ENCODE assay signal across 11 cellular contexts in genomic region chr1:10380594-10381275, GRCh38. TPM values are rescaled to one million over a fixed set of nuclear protein-coding genes. Genes with fewer than 3 reads are reported as not detected.
A peak's percentile ranks its signal among the peaks of the same experiment; 100 is the strongest.
DNase-seq lines count a peak whose midpoint lies in the region; ATAC-seq and TF ChIP-seq lines count a peak whose summit lies in the region.
"Had no signal": no experiment of that assay in that cellular context is flagged by ENCODE, and none has a peak within 500 bp of the region (broad histone marks: within the 10 kb centered on the region; RNA-seq: fewer than 3 reads in every experiment).

No MANE protein-coding gene starts in this region.

- no peak for TF ChIP-seq CTCF in left ventricle myocardium inferior (IDR thresholded peaks at IDR 0.05; ENCODE audit: borderline replicate concordance)
- TF ChIP-seq CTCF in GM23338 (conservative IDR thresholded peaks at IDR 0.05; ENCODE audit: low read depth in 2 of 2) = no peak
- TF ChIP-seq CTCF in GM10266 (IDR thresholded peaks at IDR 0.05; ENCODE audit: control insufficient read depth, insufficient read depth, low read depth, missing control alignments) = no peak

- peaks cover 8% of the 10 kb centered on the region for H3K27me3 Mint-ChIP-seq in GM23338 (ENCODE audit: insufficient read depth, low read depth, poor library complexity)

- H3K9me3 Mint-ChIP-seq in GM23338 = no peaks in the 10 kb centered on the region

- H4K20me1 ChIP-seq in GM23338 (replicated peaks; ENCODE audit: insufficient read depth) = no peaks in the 10 kb centered on the region; the same call in none of the 2 replicates
- H4K20me1 ChIP-seq: BLaER1 treated with 17β-estradiol and CSF1 and Interleukin-3, amounts not matched to agents 10 nM and 100 nM had no signal

- no peak overlapping the region for H3K27ac Mint-ChIP-seq in GM23338

- no peaks in the 10 kb centered on the region for H3K27me3 ChIP-seq in right cardiac atrium (ENCODE audit: control insufficient read depth, insufficient read depth)
- no peaks in the 10 kb centered on the region for H3K27me3 ChIP-seq in left ventricle myocardium inferior (ENCODE audit: low read depth)
- no peaks in the 10 kb centered on the region for H3K27me3 ChIP-seq in aorta (ENCODE audit: control insufficient read depth in 1 of 2, insufficient read depth in 2 of 2, low read length in 1 of 2)
- H3K27me3 ChIP-seq in GM23338 (ENCODE audit: insufficient read depth) = no peaks in the 10 kb centered on the region
- H3K27me3 ChIP-seq: BLaER1 treated with 17β-estradiol and CSF1 and Interleukin-3, amounts not matched to agents 10 nM and 100 nM had no signal

- H3K36me3 Mint-ChIP-seq in GM23338 (ENCODE audit: low read depth) = peaks cover 25% of the 10 kb centered on the region

- H3K9me3 ChIP-seq in right cardiac atrium (ENCODE audit: control insufficient read depth, low read length) = no peaks in the 10 kb centered on the region
- H3K9me3 ChIP-seq in left ventricle myocardium inferior (replicated peaks) = no peaks in the 10 kb centered on the region
- no peaks in the 10 kb centered on the region for H3K9me3 ChIP-seq in aorta (ENCODE audit: control insufficient read depth, low read length)
- H3K9me3 ChIP-seq: BLaER1 treated with 17β-estradiol and CSF1 and Interleukin-3, amounts not matched to agents 10 nM and 100 nM had no signal

- WGBS in right cardiac atrium = 44% methylated on average over 5 of the region's 5 CpGs
- 8% methylated on average over 5 of the region's 5 CpGs for WGBS in aorta, 2 donors

- DNase-seq in right cardiac atrium (peak in 2 of 3 donors; percentile 41 to 74), left ventricle myocardium inferior (no peak), astrocyte of the hippocampus (ENCODE audit: low read depth, low spot score) (peak; percentile 89), kidney tubule cell (ENCODE audit: low spot score) (peak; percentile 73), aorta (peak; percentile 45 to 63), GM23338 (ENCODE audit: low spot score) (no peak), GM10266 (ENCODE audit: extremely low spot score) (no peak)
- DNase-seq: NCI-H146; stimulated activated CD8-positive, alpha-beta memory T cell treated with anti-CD3 and anti-CD28 coated beads, Interleukin-4, amount 100 ng/mL, for 48 hours had no signal

- H3F3A ChIP-seq in GM23338 (replicated peaks; ENCODE audit: low read depth) = 0 out of 2 replicates have a peak, but pooled peaks cover 9% of the 10 kb centered on the region

- H3K4me1 Mint-ChIP-seq in GM23338 = no peaks in the 10 kb centered on the region

- H3K4me3 Mint-ChIP-seq in GM23338 = no peak overlapping the region

- H3K4me3 ChIP-seq in right cardiac atrium (ENCODE audit: low read length) = no peak overlapping the region
- H3K4me3 ChIP-seq in left ventricle myocardium inferior = no peak overlapping the region
- no peak overlapping the region for H3K4me3 ChIP-seq in aorta (ENCODE audit: low read length in 2 of 2)
- no peak overlapping the region for H3K4me3 ChIP-seq in GM23338
- H3K4me3 ChIP-seq: BLaER1 treated with 17β-estradiol and CSF1 and Interleukin-3, amounts not matched to agents 10 nM and 100 nM had no signal

- intact Hi-C loops in right cardiac atrium (cut with DNase I) (no loop called here), left ventricle myocardium inferior (cut with micrococcal nuclease) (no loop called here), aorta (cut with DNase I) (no loop called here)

- no peak overlapping the region for H2AFZ ChIP-seq in GM23338

- ATAC-seq in right cardiac atrium (peak in 1 of 2 donors; percentile 42), aorta (ENCODE audit: low FRiP score) (no peak), HG03565 (IDR thresholded peaks at IDR 0.05; ENCODE audit: unreplicated experiment) (no peak), GM23338 (no peak)

- H3K79me2 ChIP-seq in GM23338 (replicated peaks; ENCODE audit: insufficient read depth) = no peaks in the 10 kb centered on the region

- H3K9me2 ChIP-seq in GM23338 (ENCODE audit: insufficient read depth) = no peaks in the 10 kb centered on the region

- H3K4me2 ChIP-seq in GM23338 = no peak overlapping the region
- H3K4me2 ChIP-seq: BLaER1 treated with 17β-estradiol and CSF1 and Interleukin-3, amounts not matched to agents 10 nM and 100 nM had no signal

- no peak overlapping the region for H3K27ac ChIP-seq in right cardiac atrium (ENCODE audit: low read length)
- no peak overlapping the region for H3K27ac ChIP-seq in left ventricle myocardium inferior (replicated peaks)
- no peak overlapping the region for H3K27ac ChIP-seq in aorta (ENCODE audit: low read depth in 1 of 2, low read length in 2 of 2)
- H3K27ac ChIP-seq in GM23338 (ENCODE audit: low read depth) = no peak overlapping the region

- H3K36me3 ChIP-seq in left ventricle myocardium inferior (peaks cover 13% of the 10 kb centered on the region), aorta (ENCODE audit: control insufficient read depth in 1 of 2, insufficient read depth in 2 of 2, low read length in 1 of 2) (no peaks in the 10 kb centered on the region), GM23338 (ENCODE audit: insufficient read depth) (peaks cover 5% of the 10 kb centered on the region; the same call in 1 of the 2 replicates)

- peaks cover 4% of the 10 kb centered on the region for H3K4me1 ChIP-seq in right cardiac atrium (ENCODE audit: control insufficient read depth, insufficient read depth, low read length)
- peaks cover 10% of the 10 kb centered on the region for H3K4me1 ChIP-seq in left ventricle myocardium inferior
- no peaks in the 10 kb centered on the region for H3K4me1 ChIP-seq in aorta (ENCODE audit: control insufficient read depth in 1 of 2, insufficient read depth in 2 of 2, low read length in 2 of 2)
- no peaks in the 10 kb centered on the region for H3K4me1 ChIP-seq in GM23338 (ENCODE audit: insufficient read depth)

TF ChIP-seq in GM23338, 12 proteins besides CTCF, POLR2A, EP300 and RAD21 (continues in another document):
- TF ChIP-seq CREB1 (CRISPR knock-in tag; IDR thresholded peaks at IDR 0.05; ENCODE audit: low read depth) = no peak
- no peak for TF ChIP-seq ZNF114 (CRISPR knock-in tag; IDR thresholded peaks at IDR 0.05)
- no peak for TF ChIP-seq REST (IDR thresholded peaks at IDR 0.05; ENCODE audit: unreplicated experiment)
- TF ChIP-seq ETS1 (IDR thresholded peaks at IDR 0.05) = no peak
- no peak for TF ChIP-seq POLR2AphosphoS5 (IDR thresholded peaks at IDR 0.05; ENCODE audit: low read depth)
- TF ChIP-seq JUNB (IDR thresholded peaks at IDR 0.05; ENCODE audit: unreplicated experiment) = no peak

RNA-seq across cellular contexts. Expression of gene PGD, which starts 18.1 kb away (rescaled TPM):
- total RNA-seq in right cardiac atrium (10 to 100 TPM; 30.8 to 38.8 (median 36.2) TPM), left ventricle myocardium inferior (34.2 TPM), aorta (10 to 100 TPM; 46.7 TPM)
- polyA plus RNA-seq in right cardiac atrium (25.8 TPM), aorta (10 to 100 TPM; 28.7 to 80.8 TPM), GM23338 (2016; fragmentation: Nextera tagmentation; extraction: Ambion mirVana) (158 and 174 TPM in 2 replicates)
- total RNA-seq in GM23338 (2014; rRNA removed; shearing (Covaris generic)) = 274 and 305 TPM in 2 replicates

RNA-seq across cellular contexts. Expression of gene CENPS, which starts 49.5 kb away (rescaled TPM):
- total RNA-seq in right cardiac atrium = 1 to 10 TPM; 5.2 to 9.7 (median 7.7) TPM
- polyA plus RNA-seq in right cardiac atrium = 9.2 TPM
- total RNA-seq in left ventricle myocardium inferior = 6.1 TPM
- 10 to 100 TPM in 1 of 2 donors, 1 to 10 TPM in 1; 4.3 to 11.4 TPM for total RNA-seq in aorta
- polyA plus RNA-seq in aorta = 10 to 100 TPM; 17.4 to 21.4 TPM
- total RNA-seq in GM23338 (2014; rRNA removed; shearing (Covaris generic)) = 4.7 and 8.6 TPM in 2 replicates
- polyA plus RNA-seq in GM23338 (2016; fragmentation: Nextera tagmentation; extraction: Ambion mirVana) = 22.6 and 31.3 TPM in 2 replicates

Comparison
In these comparisons a context has a peak if more than half of its experiments do, and no peak if none do; other contexts are left out.
1. DNase-seq: peak in right cardiac atrium (2 of 3), astrocyte of the hippocampus (single experiment), kidney tubule cell (single experiment) and aorta (2 of 2); none in left ventricle myocardium inferior (single experiment), GM23338 (single experiment) and GM10266 (single experiment).